Comparison of ENCODE assay signal across 15 cellular contexts in genomic region chr4:7168106-7168505, GRCh38. TPM values are rescaled to one million over a fixed set of nuclear protein-coding genes. Genes with fewer than 3 reads are reported as not detected.
"Had no signal": no experiment of that assay in that cellular context is flagged by ENCODE, and none has a peak within 500 bp of the region (broad histone marks: within the 10 kb centered on the region; RNA-seq: fewer than 3 reads in every experiment).

No MANE protein-coding gene starts in this region.

- H3K36me3 Mint-ChIP-seq: activated naive CD8-positive, alpha-beta T cell treated with anti-CD3 and anti-CD28 coated beads for 36 hours; WTC11 had no signal

- H3K4me1 ChIP-seq: prostate gland had no signal

- H3K27me3 Mint-ChIP-seq: activated naive CD8-positive, alpha-beta T cell treated with anti-CD3 and anti-CD28 coated beads for 36 hours had no signal

- H3K27ac Mint-ChIP-seq: activated naive CD8-positive, alpha-beta T cell treated with anti-CD3 and anti-CD28 coated beads for 36 hours; effector memory CD8-positive, alpha-beta T cell; WTC11 had no signal

- H3K27ac ChIP-seq: brain microvascular endothelial cell, prostate gland had no signal

- H3K4me3 ChIP-seq: prostate gland had no signal

- H3K4me1 Mint-ChIP-seq: activated naive CD8-positive, alpha-beta T cell treated with anti-CD3 and anti-CD28 coated beads for 36 hours; WTC11 had no signal

- H3K4me3 Mint-ChIP-seq: activated naive CD8-positive, alpha-beta T cell treated with anti-CD3 and anti-CD28 coated beads for 36 hours; WTC11 had no signal

- H3K9me3 Mint-ChIP-seq: activated naive CD8-positive, alpha-beta T cell treated with anti-CD3 and anti-CD28 coated beads for 36 hours; central memory CD8-positive, alpha-beta T cell; effector memory CD8-positive, alpha-beta T cell; immature natural killer cell; WTC11 had no signal

- DNase-seq: activated CD4-positive, alpha-beta T cell treated with anti-CD3 and anti-CD28 coated beads for 4 hours; activated CD8-positive, alpha-beta memory T cell treated with anti-CD3 and anti-CD28 coated beads for 24 hours; activated naive CD8-positive, alpha-beta T cell treated with anti-CD3 and anti-CD28 coated beads for 36 hours; anterior cingulate cortex; brain microvascular endothelial cell; effector memory CD8-positive, alpha-beta T cell; immature natural killer cell; stimulated activated CD4-positive, alpha-beta T cell treated with anti-CD3 and anti-CD28 coated beads, Interleukin-4, amount 100 ng/mL, for 4 hours; stimulated activated CD8-positive, alpha-beta memory T cell treated with anti-CD3 and anti-CD28 coated beads, Interleukin-4, amount 100 ng/mL, for 48 hours; stimulated activated naive CD4-positive, alpha-beta T cell treated with Interleukin-2 at 50 U/mL for 16 hours; trophoblast cell had no signal

- H3K36me3 ChIP-seq: brain microvascular endothelial cell, prostate gland had no signal

- H3K9me3 ChIP-seq: prostate gland had no signal

- H3K27me3 ChIP-seq: brain microvascular endothelial cell had no signal

RNA-seq across cellular contexts. Expression of gene SORCS2, which starts 24.2 kb away (rescaled TPM):
- total RNA-seq: activated naive CD8-positive, alpha-beta T cell treated with anti-CD3 and anti-CD28 coated beads for 36 hours; T-helper 1 cell treated with Interleukin-12 subunit alpha and Interleukin-12 subunit beta and Interleukin-4 antibody, amounts not matched to agents 30 ng/mL and 1 ng/mL, for 36 hours had no signal
